In genomic region chr11:72646472-72646871, GRCh38 we compare ENCODE assay signal across 31 cellular contexts.
"Had no signal": no experiment of that assay in that cellular context is flagged by ENCODE, and none has a peak within 500 bp of the region (broad histone marks: within the 10 kb centered on the region; RNA-seq: fewer than 3 reads in every experiment).

No MANE protein-coding gene starts in this region.

- H3K9me3 Mint-ChIP-seq: naive B cell; natural killer cell; nephron progenitor cell; stimulated activated naive CD8-positive, alpha-beta T cell treated with anti-CD3 and anti-CD28 coated beads, Interleukin-15, Interleukin-2, amounts not matched to agents 100 ng/mL and 50 ng/mL, for 24 hours had no signal

- H3K27ac ChIP-seq: heart right ventricle, hepatocyte, left lung, lower lobe of right lung, pancreas, prostate gland, skin epidermis, suprapubic skin, thoracic aorta, tibial artery, upper lobe of right lung had no signal

- H3K27me3 ChIP-seq: pancreas, upper lobe of right lung had no signal

- FAIRE-seq: keratinocyte, pancreas, urothelium cell line had no signal

- H2AFZ ChIP-seq: hepatocyte had no signal

- DNase-seq: heart right ventricle; kidney glomerular epithelial cell; left colon; lower lobe of right lung; mammary epithelial cell; mesenchymal stem cell; naive B cell; natural killer cell; nephron progenitor cell; pancreas; posterior cingulate gyrus; retina; right cardiac atrium; stimulated activated CD4-positive, alpha-beta T cell treated with anti-CD3 and anti-CD28 coated beads, Interleukin-12 subunit alpha, Interleukin-12 subunit beta, amount 100 ng/mL, for 4 hours; stimulated activated CD4-positive, alpha-beta T cell treated with anti-CD3 and anti-CD28 coated beads, Interleukin-15, amount 100 ng/mL, for 24 hours; stimulated activated CD4-positive, alpha-beta T cell treated with anti-CD3 and anti-CD28 coated beads, Interleukin-2, amount 100 ng/mL, for 24 hours; stimulated activated CD4-positive, alpha-beta T cell treated with anti-CD3 and anti-CD28 coated beads, Interleukin-4, amount 100 ng/mL, for 1 hour; stimulated activated naive CD4-positive, alpha-beta T cell; tibial artery; trophoblast cell; upper lobe of right lung had no signal

- H3K36me3 Mint-ChIP-seq: naive B cell, natural killer cell had no signal

- H3K4me3 ChIP-seq: heart right ventricle, hepatocyte, left lung, lower lobe of right lung, pancreas, prostate gland, skin epidermis, suprapubic skin, thoracic aorta, tibial artery, upper lobe of right lung had no signal

- H3K4me1 Mint-ChIP-seq: nephron progenitor cell had no signal

- H3K4me1 ChIP-seq: prostate gland had no signal

- H3K4me3 Mint-ChIP-seq: nephron progenitor cell; stimulated activated naive CD8-positive, alpha-beta T cell treated with anti-CD3 and anti-CD28 coated beads, Interleukin-15, Interleukin-2, amounts not matched to agents 100 ng/mL and 50 ng/mL, for 24 hours had no signal

- H3K27ac Mint-ChIP-seq: natural killer cell; nephron progenitor cell; stimulated activated naive CD8-positive, alpha-beta T cell treated with anti-CD3 and anti-CD28 coated beads, Interleukin-15, Interleukin-2, amounts not matched to agents 100 ng/mL and 50 ng/mL, for 24 hours had no signal

- H3K4me2 ChIP-seq: hepatocyte had no signal

- H3K36me3 ChIP-seq: heart right ventricle, left lung, lower lobe of right lung, pancreas, prostate gland, suprapubic skin, thoracic aorta, tibial artery, upper lobe of right lung had no signal

- ATAC-seq: heart right ventricle, left colon, left lung, lower lobe of right lung, natural killer cell, pancreas, right cardiac atrium, sciatic nerve, upper lobe of right lung had no signal

- H3K79me2 ChIP-seq: hepatocyte had no signal

- H3K9me3 ChIP-seq: heart right ventricle, left lung, lower lobe of right lung, pancreas, prostate gland, suprapubic skin, thoracic aorta, tibial artery, upper lobe of right lung had no signal
